1 cellular context compared by ENCODE assay signal in the genomic region with DNA sequence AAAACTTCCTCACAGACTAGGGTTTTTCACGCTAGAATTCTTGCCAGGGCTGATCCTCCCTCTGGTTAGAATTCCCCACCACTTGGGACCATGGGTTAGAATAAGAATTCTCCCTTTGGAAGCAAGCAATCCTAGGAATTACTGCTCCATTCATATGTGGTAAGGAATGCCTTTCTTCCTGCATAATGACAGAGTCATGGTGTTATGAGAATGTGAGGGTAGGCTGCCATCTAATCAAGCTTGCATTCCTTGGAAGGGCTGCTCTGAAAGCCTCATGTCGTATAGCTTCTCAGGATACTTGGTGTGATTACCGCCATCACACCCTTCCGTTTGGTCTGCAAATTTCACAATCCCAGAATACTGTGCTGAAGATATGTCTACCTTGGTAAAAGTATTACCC.
A peak's percentile ranks its signal among the peaks of the same experiment; 100 is the strongest.
TF ChIP-seq lines count a peak whose summit lies in the region.

No MANE protein-coding gene starts in this region.

TF ChIP-seq in GM23338, 12 proteins besides CTCF, POLR2A, EP300 and RAD21:
- TF ChIP-seq, protein P1, sequence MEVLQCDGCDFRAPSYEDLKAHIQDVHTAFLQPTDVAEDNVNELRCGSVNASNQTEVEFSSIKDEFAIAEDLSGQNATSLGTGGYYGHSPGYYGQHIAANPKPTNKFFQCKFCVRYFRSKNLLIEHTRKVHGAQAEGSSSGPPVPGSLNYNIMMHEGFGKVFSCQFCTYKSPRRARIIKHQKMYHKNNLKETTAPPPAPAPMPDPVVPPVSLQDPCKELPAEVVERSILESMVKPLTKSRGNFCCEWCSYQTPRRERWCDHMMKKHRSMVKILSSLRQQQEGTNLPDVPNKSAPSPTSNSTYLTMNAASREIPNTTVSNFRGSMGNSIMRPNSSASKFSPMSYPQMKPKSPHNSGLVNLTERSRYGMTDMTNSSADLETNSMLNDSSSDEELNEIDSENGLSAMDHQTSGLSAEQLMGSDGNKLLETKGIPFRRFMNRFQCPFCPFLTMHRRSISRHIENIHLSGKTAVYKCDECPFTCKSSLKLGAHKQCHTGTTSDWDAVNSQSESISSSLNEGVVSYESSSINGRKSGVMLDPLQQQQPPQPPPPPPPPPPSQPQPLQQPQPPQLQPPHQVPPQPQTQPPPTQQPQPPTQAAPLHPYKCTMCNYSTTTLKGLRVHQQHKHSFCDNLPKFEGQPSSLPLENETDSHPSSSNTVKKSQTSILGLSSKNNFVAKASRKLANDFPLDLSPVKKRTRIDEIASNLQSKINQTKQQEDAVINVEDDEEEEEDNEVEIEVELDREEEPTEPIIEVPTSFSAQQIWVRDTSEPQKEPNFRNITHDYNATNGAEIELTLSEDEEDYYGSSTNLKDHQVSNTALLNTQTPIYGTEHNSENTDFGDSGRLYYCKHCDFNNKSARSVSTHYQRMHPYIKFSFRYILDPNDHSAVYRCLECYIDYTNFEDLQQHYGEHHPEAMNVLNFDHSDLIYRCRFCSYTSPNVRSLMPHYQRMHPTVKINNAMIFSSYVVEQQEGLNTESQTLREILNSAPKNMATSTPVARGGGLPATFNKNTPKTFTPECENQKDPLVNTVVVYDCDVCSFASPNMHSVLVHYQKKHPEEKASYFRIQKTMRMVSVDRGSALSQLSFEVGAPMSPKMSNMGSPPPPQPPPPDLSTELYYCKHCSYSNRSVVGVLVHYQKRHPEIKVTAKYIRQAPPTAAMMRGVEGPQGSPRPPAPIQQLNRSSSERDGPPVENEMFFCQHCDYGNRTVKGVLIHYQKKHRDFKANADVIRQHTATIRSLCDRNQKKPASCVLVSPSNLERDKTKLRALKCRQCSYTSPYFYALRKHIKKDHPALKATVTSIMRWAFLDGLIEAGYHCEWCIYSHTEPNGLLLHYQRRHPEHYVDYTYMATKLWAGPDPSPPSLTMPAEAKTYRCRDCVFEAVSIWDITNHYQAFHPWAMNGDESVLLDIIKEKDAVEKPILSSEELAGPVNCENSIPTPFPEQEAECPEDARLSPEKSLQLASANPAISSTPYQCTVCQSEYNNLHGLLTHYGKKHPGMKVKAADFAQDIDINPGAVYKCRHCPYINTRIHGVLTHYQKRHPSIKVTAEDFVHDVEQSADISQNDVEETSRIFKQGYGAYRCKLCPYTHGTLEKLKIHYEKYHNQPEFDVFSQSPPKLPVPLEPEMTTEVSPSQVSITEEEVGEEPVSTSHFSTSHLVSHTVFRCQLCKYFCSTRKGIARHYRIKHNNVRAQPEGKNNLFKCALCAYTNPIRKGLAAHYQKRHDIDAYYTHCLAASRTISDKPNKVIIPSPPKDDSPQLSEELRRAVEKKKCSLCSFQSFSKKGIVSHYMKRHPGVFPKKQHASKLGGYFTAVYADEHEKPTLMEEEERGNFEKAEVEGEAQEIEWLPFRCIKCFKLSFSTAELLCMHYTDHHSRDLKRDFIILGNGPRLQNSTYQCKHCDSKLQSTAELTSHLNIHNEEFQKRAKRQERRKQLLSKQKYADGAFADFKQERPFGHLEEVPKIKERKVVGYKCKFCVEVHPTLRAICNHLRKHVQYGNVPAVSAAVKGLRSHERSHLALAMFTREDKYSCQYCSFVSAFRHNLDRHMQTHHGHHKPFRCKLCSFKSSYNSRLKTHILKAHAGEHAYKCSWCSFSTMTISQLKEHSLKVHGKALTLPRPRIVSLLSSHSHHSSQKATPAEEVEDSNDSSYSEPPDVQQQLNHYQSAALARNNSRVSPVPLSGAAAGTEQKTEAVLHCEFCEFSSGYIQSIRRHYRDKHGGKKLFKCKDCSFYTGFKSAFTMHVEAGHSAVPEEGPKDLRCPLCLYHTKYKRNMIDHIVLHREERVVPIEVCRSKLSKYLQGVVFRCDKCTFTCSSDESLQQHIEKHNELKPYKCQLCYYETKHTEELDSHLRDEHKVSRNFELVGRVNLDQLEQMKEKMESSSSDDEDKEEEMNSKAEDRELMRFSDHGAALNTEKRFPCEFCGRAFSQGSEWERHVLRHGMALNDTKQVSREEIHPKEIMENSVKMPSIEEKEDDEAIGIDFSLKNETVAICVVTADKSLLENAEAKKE (CRISPR knock-in tag; IDR thresholded peaks at IDR 0.05), result 0 out of 2 replicates have a peak, but pooled peaks have one; percentile 39
- no peak for TF ChIP-seq CREB1 (CRISPR knock-in tag; IDR thresholded peaks at IDR 0.05; ENCODE audit: low read depth)
- TF ChIP-seq POLR2AphosphoS5 (IDR thresholded peaks at IDR 0.05; ENCODE audit: low read depth), result no peak
